ENCODE assay signal across 11 cellular contexts in genomic region chr1:112703706-112704105, GRCh38. TPM values are rescaled to one million over a fixed set of nuclear protein-coding genes. Genes with fewer than 3 reads are reported as not detected.
DNase-seq lines count a peak whose midpoint lies in the region; ATAC-seq and TF ChIP-seq lines count a peak whose summit lies in the region.
"Had no signal": no experiment of that assay in that cellular context is flagged by ENCODE, and none has a peak within 500 bp of the region (broad histone marks: within the 10 kb centered on the region; RNA-seq: fewer than 3 reads in every experiment).

No MANE protein-coding gene starts in this region.

- no peaks in the 10 kb centered on the region for H3K9me3 ChIP-seq in right cardiac atrium (ENCODE audit: control insufficient read depth, low read length)
- H3K9me3 ChIP-seq: BE2C had no signal

- H3K27me3 Mint-ChIP-seq in neural crest cell (ENCODE audit: low read depth) = peaks cover 8% of the 10 kb centered on the region

- H3K4me1 ChIP-seq in right cardiac atrium (ENCODE audit: control insufficient read depth, insufficient read depth, low read length) = peaks cover 29% of the 10 kb centered on the region

- H3K27ac ChIP-seq in right cardiac atrium (ENCODE audit: low read length) (peak overlapping the region; percentile 20), coronary artery (peak overlapping the region; percentile 83 to 99)

- H3K36me3 Mint-ChIP-seq in neural crest cell (ENCODE audit: low read depth) = peaks cover 7% of the 10 kb centered on the region

- peaks cover 77% of the 10 kb centered on the region for H3K4me1 Mint-ChIP-seq in neural crest cell

- intact Hi-C loops in right cardiac atrium (cut with DNase I) (loop anchor here in 3 of 4 donors (5.0 to 10.0 kb wide), 5 partner anchors 79 to 319 kb away; partner anchors contain the start of genes WNT2B (in 2 of the 3), CAPZA1 (in 1 of the 3) and ST7L (in 1 of the 3)), left ventricle myocardium superior (cut with micrococcal nuclease) (loop anchor here (10.0 kb wide), 1 partner anchor 309 kb away; the partner anchor contains the start of gene CTTNBP2NL)

- no peak overlapping the region for H3K27ac Mint-ChIP-seq in neural crest cell (ENCODE audit: unreplicated experiment)

- no peaks in the 10 kb centered on the region for H3K9me3 Mint-ChIP-seq in neural crest cell

- no peak overlapping the region for H3K4me3 ChIP-seq in right cardiac atrium (ENCODE audit: low read length)
- peak overlapping the region; percentile 98 for H3K4me3 ChIP-seq in coronary artery

- H3K27me3 ChIP-seq in right cardiac atrium (ENCODE audit: control insufficient read depth, insufficient read depth) = no peaks in the 10 kb centered on the region
- H3K27me3 ChIP-seq: BE2C had no signal

- TF ChIP-seq CTCF in coronary artery (IDR thresholded peaks at IDR 0.05) (no peak), neural crest cell (conservative IDR thresholded peaks at IDR 0.05) (no peak)

- 63% methylated on average over 8 of the region's 8 CpGs for WGBS in right cardiac atrium

- DNase-seq in right cardiac atrium (no peak), left ventricle myocardium superior (no peak), coronary artery (ENCODE audit: low spot score) (no peak), neural crest cell (ENCODE audit: low read depth, low spot score) (no peak), NOMO-1 treated with DMSO at 0.1 percent for 48 hours (lab: John Stamatoyannopoulos, UW; ENCODE audit: unreplicated experiment) (no peak)
- no peak for DNase-seq in effector CD4-positive, alpha-beta T cell
- DNase-seq: BE2C; NCI-H1092; stimulated activated CD4-positive, alpha-beta T cell treated with anti-CD3 and anti-CD28 coated beads, Interleukin-4, amount 100 ng/mL, for 24 hours had no signal

- ATAC-seq in right cardiac atrium = no peak
- no peak for ATAC-seq in left ventricle myocardium superior
- no peak for ATAC-seq in GM18511 (IDR thresholded peaks at IDR 0.05; ENCODE audit: unreplicated experiment)
- no peak for ATAC-seq in HG03280 (IDR thresholded peaks at IDR 0.05; ENCODE audit: unreplicated experiment)

- peak overlapping the region; percentile 94 for H3K4me3 Mint-ChIP-seq in neural crest cell

RNA-seq across cellular contexts. Expression of gene RHOC, which starts 3.2 kb away (rescaled TPM):
- 100 to 1,000 TPM; 169 to 222 (median 209) TPM for total RNA-seq in right cardiac atrium
- 262 TPM for polyA plus RNA-seq in right cardiac atrium
- 96.0 TPM for total RNA-seq in left ventricle myocardium superior
- total RNA-seq in neural crest cell = 114 and 125 TPM in 2 replicates

RNA-seq across cellular contexts. Expression of gene PPM1J, which starts 11.4 kb away (rescaled TPM):
- total RNA-seq in right cardiac atrium = 1 to 10 TPM; 5.5 to 9.0 (median 6.3) TPM
- polyA plus RNA-seq in right cardiac atrium = 6.4 TPM
- 7.2 TPM for total RNA-seq in left ventricle myocardium superior
- 1.1 and 1.4 TPM in 2 replicates for total RNA-seq in neural crest cell

RNA-seq across cellular contexts. Expression of gene MOV10, which starts 29.2 kb away (rescaled TPM):
- total RNA-seq in right cardiac atrium (10 to 100 TPM; 14.1 to 20.3 (median 18.3) TPM), left ventricle myocardium superior (14.0 TPM), neural crest cell (74.9 and 77.2 TPM in 2 replicates)
- 19.4 TPM for polyA plus RNA-seq in right cardiac atrium
